Comparison of ENCODE assay signal across 19 cellular contexts in the genomic region with DNA sequence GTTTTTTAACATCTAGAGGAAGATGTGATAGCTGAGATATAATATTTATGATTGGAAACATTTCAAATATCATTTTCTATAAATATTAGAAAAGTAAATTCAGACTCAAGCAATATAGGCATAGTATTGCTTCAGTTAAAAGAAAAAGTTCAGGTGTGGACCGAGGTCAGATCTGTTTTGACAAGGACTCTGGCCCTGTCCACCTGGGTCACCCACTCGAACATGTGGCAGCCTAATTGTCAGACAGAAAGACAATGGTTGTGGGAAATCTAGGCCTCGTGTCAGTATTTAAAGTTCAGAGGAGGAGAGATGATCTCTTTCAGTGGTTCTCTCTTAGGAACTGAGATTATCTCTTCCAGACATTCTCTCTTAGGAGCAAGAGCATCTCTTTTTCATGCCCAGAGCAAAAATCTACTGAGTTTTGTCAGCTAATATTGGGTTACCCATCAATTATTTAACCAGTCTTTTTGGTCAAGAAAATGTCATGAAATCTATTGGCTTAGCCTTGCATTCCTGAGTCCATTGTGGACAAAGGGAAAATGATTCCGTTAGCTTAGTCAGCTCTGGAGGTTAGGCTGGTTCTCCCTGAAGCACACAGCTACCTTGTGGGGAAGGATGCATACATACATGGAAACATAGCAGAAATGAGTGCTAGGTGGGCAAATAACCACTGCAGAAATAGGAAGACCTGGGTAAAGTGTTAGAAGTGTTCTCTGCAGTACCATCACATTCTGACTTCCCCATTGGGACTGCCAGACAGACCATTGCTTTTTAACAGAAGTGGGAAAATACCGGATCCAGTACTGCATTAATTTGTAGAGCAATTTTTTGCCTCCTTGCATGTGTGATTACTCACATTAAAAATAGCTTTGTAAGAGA.
DNase-seq lines count a peak whose midpoint lies in the region; ATAC-seq and TF ChIP-seq lines count a peak whose summit lies in the region.
"Had no signal": no experiment of that assay in that cellular context is flagged by ENCODE, and none has a peak within 500 bp of the region (broad histone marks: within the 10 kb centered on the region; RNA-seq: fewer than 3 reads in every experiment).

No MANE protein-coding gene starts in this region.

- H3K27ac ChIP-seq in psoas muscle, result no peak overlapping the region
- H3K27ac ChIP-seq: A549, epithelial cell of prostate, testis had no signal

- no TSS peak for BruUV-seq in Calu3 (replicated peaks; lab: Mats Ljungman, UMichigan)

- no peaks in the 10 kb centered on the region for H3K4me1 ChIP-seq in psoas muscle
- H3K4me1 ChIP-seq: A549 had no signal

- ATAC-seq in GM19438 (IDR thresholded peaks at IDR 0.05; ENCODE audit: low read depth, unreplicated experiment), result peak; percentile 47
- ATAC-seq in HG02840 (IDR thresholded peaks at IDR 0.05; ENCODE audit: low FRiP score, unreplicated experiment), result peak; percentile 45
- ATAC-seq in HG03558 (IDR thresholded peaks at IDR 0.05; ENCODE audit: extremely low read depth, unreplicated experiment), result peak; percentile 17
- ATAC-seq in psoas muscle, result no peak
- no peak for ATAC-seq in Right ventricle myocardium inferior
- ATAC-seq: A549, mucosa of descending colon had no signal

- no peaks in the 10 kb centered on the region for H3K27me3 ChIP-seq in psoas muscle (ENCODE audit: insufficient read depth in 3 of 3, low read length in 2 of 3)
- H3K27me3 ChIP-seq: testis had no signal

- peaks cover 38% of the 10 kb centered on the region for H3K4me1 Mint-ChIP-seq in Calu3 (ENCODE audit: low read depth, unreplicated experiment)

- peak overlapping the region; percentile 61 for H3K4me3 Mint-ChIP-seq in Calu3 (ENCODE audit: low read depth, unreplicated experiment)
- H3K4me3 Mint-ChIP-seq: CD8-positive, alpha-beta memory T cell had no signal

- DNase-seq in Calu3, result no peak
- no peak for DNase-seq in psoas muscle
- DNase-seq in T-helper 1 cell, result no peak
- no peak for DNase-seq in Right ventricle myocardium inferior (ENCODE audit: missing footprints)
- DNase-seq in DMS53 (lab: John Stamatoyannopoulos, UW), result no peak
- DNase-seq: activated CD4-positive, CD25-positive, alpha-beta regulatory T cell; activated naive CD4-positive, alpha-beta T cell treated with anti-CD3 and anti-CD28 coated beads, Interleukin-2, amount 50 U/mL, for 16 hours; CD8-positive, alpha-beta memory T cell; central memory CD4-positive, alpha-beta T cell; glutamatergic neuron; KG1; mucosa of descending colon; NCI-H1694; testis had no signal

- H3K27me3 Mint-ChIP-seq in Calu3 (ENCODE audit: unreplicated experiment), result no peaks in the 10 kb centered on the region
- H3K27me3 Mint-ChIP-seq: CD8-positive, alpha-beta memory T cell had no signal

- H3K36me3 Mint-ChIP-seq in Calu3 (ENCODE audit: insufficient read depth, unreplicated experiment), result no peaks in the 10 kb centered on the region
- H3K36me3 Mint-ChIP-seq: CD8-positive, alpha-beta memory T cell had no signal

- peaks cover 2% of the 10 kb centered on the region for H3K9me3 Mint-ChIP-seq in Calu3 (ENCODE audit: low read depth, unreplicated experiment)

- H3K27ac Mint-ChIP-seq in Calu3 (ENCODE audit: unreplicated experiment), result peak overlapping the region; percentile 86
- H3K27ac Mint-ChIP-seq: CD8-positive, alpha-beta memory T cell had no signal

- H3K36me3 ChIP-seq in psoas muscle (ENCODE audit: insufficient read depth in 1 of 2, low read depth in 1 of 2), result no peaks in the 10 kb centered on the region

- CTCF ChIA-PET in Calu3 (lab: Charles Lee), result no interaction called here

- no peak overlapping the region for H3K4me3 ChIP-seq in psoas muscle
- H3K4me3 ChIP-seq: A549, mucosa of descending colon, testis had no signal

- WGBS in psoas muscle, 3 donors, result 81 to 82% (median 81%) methylated on average over 5 of the region's 5 CpGs

- intact Hi-C loops in Calu3 (cut with micrococcal nuclease; ENCODE audit: unreplicated experiment), result loop anchor here (10.0 kb wide), 1 partner anchor 301 kb away; no protein-coding TSS in a partner anchor
- intact Hi-C loops in psoas muscle (cut with DNase I), result no loop called here
- intact Hi-C loops in Right ventricle myocardium inferior (cut with DNase I), result no loop called here

- no peak for TF ChIP-seq CTCF in Calu3 (IDR thresholded peaks at IDR 0.05; ENCODE audit: unreplicated experiment)
- TF ChIP-seq CTCF in psoas muscle (IDR thresholded peaks at IDR 0.05), result no peak

- H3K9me3 ChIP-seq in psoas muscle, result no peaks in the 10 kb centered on the region
- H3K9me3 ChIP-seq: A549, mucosa of descending colon, testis had no signal

Comparison
In these comparisons a context has a peak if more than half of its experiments do, and no peak if none do; other contexts are left out.
1. ATAC-seq: peak in GM19438 (single experiment), HG02840 (single experiment) and HG03558 (single experiment); none in psoas muscle (0 of 4) and Right ventricle myocardium inferior (single experiment).